ENCODE assay signal across 31 cellular contexts in the genomic region with DNA sequence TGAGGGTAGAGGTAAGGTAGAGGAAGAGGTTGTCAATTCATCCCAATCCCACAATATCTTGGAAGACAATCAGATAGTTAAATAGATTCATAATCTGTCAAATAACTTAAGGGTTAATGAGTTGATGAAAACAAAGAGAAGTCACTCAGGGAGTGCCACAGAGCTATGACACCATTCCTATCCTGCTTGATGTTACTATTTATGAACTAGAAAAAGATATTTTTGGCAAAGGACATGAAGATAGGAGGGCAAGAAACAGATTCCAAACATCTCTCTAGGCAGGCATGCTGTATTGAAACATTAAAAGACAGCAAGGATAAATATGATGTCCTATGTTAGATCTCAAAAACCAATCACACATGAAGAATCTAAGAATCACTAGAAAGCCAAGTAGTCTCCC. TPM values are rescaled to one million over a fixed set of nuclear protein-coding genes. Genes with fewer than 3 reads are reported as not detected.
"Had no signal": no experiment of that assay in that cellular context is flagged by ENCODE, and none has a peak within 500 bp of the region (broad histone marks: within the 10 kb centered on the region; RNA-seq: fewer than 3 reads in every experiment).

No MANE protein-coding gene starts in this region.

- H3K27me3 ChIP-seq: ovary, sigmoid colon, suprapubic skin, testis, tibial artery, vagina had no signal

- H3K9me3 Mint-ChIP-seq: natural killer cell; stimulated activated memory B cell treated with anti-CD40 and anti-IgM and Interleukin-4, amounts not matched to agents 10 μg/mL and 1 μg/mL and 100 μg/mL, for 72 hours; stimulated activated naive CD8-positive, alpha-beta T cell treated with anti-CD3 and anti-CD28 coated beads, Interleukin-15, amount 100 ng/mL, for 72 hours had no signal

- H3K4me1 Mint-ChIP-seq: natural killer cell had no signal

- H3K27ac Mint-ChIP-seq: naive thymus-derived CD4-positive, alpha-beta T cell; natural killer cell; nephron; neural progenitor cell; progenitor cell of endocrine pancreas; stimulated activated memory B cell treated with anti-CD40 and anti-IgM and Interleukin-4, amounts not matched to agents 10 μg/mL and 1 μg/mL and 100 μg/mL, for 72 hours; stimulated activated naive CD8-positive, alpha-beta T cell treated with anti-CD3 and anti-CD28 coated beads, Interleukin-15, amount 100 ng/mL, for 72 hours had no signal

- H3K36me3 Mint-ChIP-seq: naive thymus-derived CD4-positive, alpha-beta T cell; natural killer cell; neural progenitor cell; stimulated activated memory B cell treated with anti-CD40 and anti-IgM and Interleukin-4, amounts not matched to agents 10 μg/mL and 1 μg/mL and 100 μg/mL, for 72 hours had no signal

- H3K4me3 ChIP-seq: neural progenitor cell, ovary, psoas muscle, right lobe of liver, sigmoid colon, skin epidermis, smooth muscle cell, spleen, suprapubic skin, testis, tibial artery, transverse colon, upper lobe of left lung, vagina had no signal

- DNase-seq: naive thymus-derived CD4-positive, alpha-beta T cell; natural killer cell; occipital lobe; ovary; posterior cingulate gyrus; psoas muscle; right lobe of liver; sigmoid colon; spleen; stimulated activated CD4-positive, alpha-beta T cell treated with anti-CD3 and anti-CD28 coated beads, Interleukin-12 subunit alpha, Interleukin-12 subunit beta, amount 100 ng/mL, for 4 hours; stimulated activated CD4-positive, alpha-beta T cell treated with anti-CD3 and anti-CD28 coated beads, Interleukin-1b, Interleukin-23, amount 100 ng/mL, for 48 hours; stimulated activated CD4-positive, alpha-beta T cell treated with anti-CD3 and anti-CD28 coated beads, Interleukin-4, amount 100 ng/mL, for 1 hour; stimulated activated CD4-positive, alpha-beta T cell treated with anti-CD3 and anti-CD28 coated beads, Interleukin-4, amount 100 ng/mL, for 4 hours; stimulated activated CD8-positive, alpha-beta memory T cell treated with anti-CD3 and anti-CD28 coated beads, Interleukin-4, amount 100 ng/mL, for 48 hours; stimulated activated naive CD4-positive, alpha-beta T cell; stimulated activated naive CD8-positive, alpha-beta T cell treated with anti-CD3 and anti-CD28 coated beads, Interleukin-15, amount 100 ng/mL, for 72 hours; stimulated activated naive CD8-positive, alpha-beta T cell treated with anti-CD3 and anti-CD28 coated beads, Interleukin-15, Interleukin-2, amounts not matched to agents 100 U/mL and 50 U/mL, for 24 hours; substantia nigra; testis; tibial artery; transverse colon; upper lobe of left lung had no signal

- H3K4me3 Mint-ChIP-seq: naive thymus-derived CD4-positive, alpha-beta T cell; natural killer cell; nephron; neural progenitor cell; stimulated activated memory B cell treated with anti-CD40 and anti-IgM and Interleukin-4, amounts not matched to agents 10 μg/mL and 1 μg/mL and 100 μg/mL, for 72 hours; stimulated activated naive CD8-positive, alpha-beta T cell treated with anti-CD3 and anti-CD28 coated beads, Interleukin-15, amount 100 ng/mL, for 72 hours had no signal

- H3K27ac ChIP-seq: neural progenitor cell, ovary, parathyroid adenoma, psoas muscle, right lobe of liver, skin epidermis, spleen, suprapubic skin, testis, tibial artery, transverse colon, upper lobe of left lung, vagina had no signal

- H3K4me1 ChIP-seq: neural progenitor cell, parathyroid adenoma, psoas muscle, right lobe of liver, testis, vagina had no signal

- ATAC-seq: naive thymus-derived CD4-positive, alpha-beta T cell; natural killer cell; right lobe of liver; stimulated activated memory B cell treated with anti-CD40 and anti-IgM and Interleukin-4, amounts not matched to agents 10 μg/mL and 1 μg/mL and 100 μg/mL, for 72 hours; stimulated activated naive CD8-positive, alpha-beta T cell treated with anti-CD3 and anti-CD28 coated beads, Interleukin-15, amount 100 ng/mL, for 72 hours; stimulated activated naive CD8-positive, alpha-beta T cell treated with anti-CD3 and anti-CD28 coated beads, Interleukin-15, Interleukin-2, amounts not matched to agents 100 U/mL and 50 U/mL, for 24 hours had no signal

- H3K9me3 ChIP-seq: ovary, psoas muscle, right lobe of liver, sigmoid colon, spleen, suprapubic skin, testis, tibial artery, transverse colon, upper lobe of left lung, vagina had no signal

- H3K36me3 ChIP-seq: neural progenitor cell, ovary, right lobe of liver, sigmoid colon, spleen, suprapubic skin, tibial artery, transverse colon, upper lobe of left lung, vagina had no signal

RNA-seq across cellular contexts. Expression of a gene that starts 3.5 kb away (rescaled TPM):
- total RNA-seq: naive thymus-derived CD4-positive, alpha-beta T cell had no signal
- polyA plus RNA-seq: naive thymus-derived CD4-positive, alpha-beta T cell had no signal
